3 cellular contexts compared by ENCODE assay signal in genomic region chr7:6106140-6106904, GRCh38.
TF ChIP-seq lines count a peak whose summit lies in the region.

No MANE protein-coding gene starts in this region.

TF ChIP-seq in GM23338, 12 proteins besides CTCF, POLR2A, EP300 and RAD21 (continued from another document):
- TF ChIP-seq REST (IDR thresholded peaks at IDR 0.05; ENCODE audit: unreplicated experiment) (no peak), NANOG (IDR thresholded peaks at IDR 0.05; ENCODE audit: borderline replicate concordance) (no peak), POLR2AphosphoS5 (IDR thresholded peaks at IDR 0.05; ENCODE audit: low read depth) (no peak), ZNF331 (CRISPR knock-in tag; IDR thresholded peaks at IDR 0.05; ENCODE audit: low read depth) (no peak), JUNB (IDR thresholded peaks at IDR 0.05; ENCODE audit: unreplicated experiment) (no peak), STAT1 (IDR thresholded peaks at IDR 0.05; ENCODE audit: unreplicated experiment) (no peak), EZH2 (IDR thresholded peaks at IDR 0.05; ENCODE audit: low read depth, unreplicated experiment) (no peak), ZNF114 (CRISPR knock-in tag; IDR thresholded peaks at IDR 0.05) (no peak), ETS1 (IDR thresholded peaks at IDR 0.05) (no peak), EZH2phosphoT487 (IDR thresholded peaks at IDR 0.05; ENCODE audit: unreplicated experiment) (no peak)

TF ChIP-seq in GM12878, 131 proteins besides CTCF, POLR2A, EP300 and RAD21 (continued from another document):
- TF ChIP-seq, protein P1, sequence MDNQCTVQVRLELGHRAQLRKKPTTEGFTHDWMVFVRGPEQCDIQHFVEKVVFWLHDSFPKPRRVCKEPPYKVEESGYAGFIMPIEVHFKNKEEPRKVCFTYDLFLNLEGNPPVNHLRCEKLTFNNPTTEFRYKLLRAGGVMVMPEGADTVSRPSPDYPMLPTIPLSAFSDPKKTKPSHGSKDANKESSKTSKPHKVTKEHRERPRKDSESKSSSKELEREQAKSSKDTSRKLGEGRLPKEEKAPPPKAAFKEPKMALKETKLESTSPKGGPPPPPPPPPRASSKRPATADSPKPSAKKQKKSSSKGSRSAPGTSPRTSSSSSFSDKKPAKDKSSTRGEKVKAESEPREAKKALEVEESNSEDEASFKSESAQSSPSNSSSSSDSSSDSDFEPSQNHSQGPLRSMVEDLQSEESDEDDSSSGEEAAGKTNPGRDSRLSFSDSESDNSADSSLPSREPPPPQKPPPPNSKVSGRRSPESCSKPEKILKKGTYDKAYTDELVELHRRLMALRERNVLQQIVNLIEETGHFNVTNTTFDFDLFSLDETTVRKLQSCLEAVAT (IDR thresholded peaks at IDR 0.05): no peak
- peak; percentile 85 for TF ChIP-seq ZNF384 (IDR thresholded peaks at IDR 0.05; ENCODE audit: borderline replicate concordance, low read depth, low read length)
- TF ChIP-seq SMC3 (IDR thresholded peaks at IDR 0.05; ENCODE audit: borderline replicate concordance, low read length): peak; percentile 34; the same call in 1 of the 2 replicates
- TF ChIP-seq POU2F2 (IDR thresholded peaks at IDR 0.05; ENCODE audit: borderline replicate concordance, low read depth, low read length): no peak

TF ChIP-seq in HepG2, 621 proteins besides CTCF, POLR2A, EP300 and RAD21 (continued from another document and continues in another):
- TF ChIP-seq, protein P2, sequence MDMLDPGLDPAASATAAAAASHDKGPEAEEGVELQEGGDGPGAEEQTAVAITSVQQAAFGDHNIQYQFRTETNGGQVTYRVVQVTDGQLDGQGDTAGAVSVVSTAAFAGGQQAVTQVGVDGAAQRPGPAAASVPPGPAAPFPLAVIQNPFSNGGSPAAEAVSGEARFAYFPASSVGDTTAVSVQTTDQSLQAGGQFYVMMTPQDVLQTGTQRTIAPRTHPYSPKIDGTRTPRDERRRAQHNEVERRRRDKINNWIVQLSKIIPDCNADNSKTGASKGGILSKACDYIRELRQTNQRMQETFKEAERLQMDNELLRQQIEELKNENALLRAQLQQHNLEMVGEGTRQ (IDR thresholded peaks at IDR 0.05; ENCODE audit: low read depth, low read length): no peak
- TF ChIP-seq, protein P2 (CRISPR knock-in tag; IDR thresholded peaks at IDR 0.05; ENCODE audit: borderline replicate concordance): no peak
- TF ChIP-seq XRCC5 (optimal IDR thresholded peaks at IDR 0.05; ENCODE audit: low read length) (peak; percentile 66), ZNF780A (CRISPR knock-in tag; IDR thresholded peaks at IDR 0.05) (no peak), NR2C2 (CRISPR knock-in tag; IDR thresholded peaks at IDR 0.05; ENCODE audit: borderline replicate concordance) (no peak; the same call in 1 of the 2 replicates), HMG20A (CRISPR knock-in tag; IDR thresholded peaks at IDR 0.05; ENCODE audit: borderline replicate concordance) (no peak), ZNF772 (CRISPR knock-in tag; IDR thresholded peaks at IDR 0.05) (no peak), HDAC6 (IDR thresholded peaks at IDR 0.05; ENCODE audit: low read depth, low read length) (no peak), RAD51 (IDR thresholded peaks at IDR 0.05; ENCODE audit: borderline replicate concordance) (no peak), IRF9 (CRISPR knock-in tag; IDR thresholded peaks at IDR 0.05; ENCODE audit: borderline replicate concordance) (no peak), ZNF644 (CRISPR knock-in tag; IDR thresholded peaks at IDR 0.05; ENCODE audit: low read depth) (no peak), ZNF20 (CRISPR knock-in tag; IDR thresholded peaks at IDR 0.05) (no peak), ASH2L (IDR thresholded peaks at IDR 0.05; ENCODE audit: insufficient read length, low read depth, low read length) (peak; percentile 21), NR2F2 (IDR thresholded peaks at IDR 0.05; ENCODE audit: borderline replicate concordance, low read depth) (no peak), LCORL (IDR thresholded peaks at IDR 0.05) (no peak), LCORL (CRISPR knock-in tag; IDR thresholded peaks at IDR 0.05) (no peak), ARID4A (CRISPR knock-in tag; IDR thresholded peaks at IDR 0.05; ENCODE audit: borderline replicate concordance) (no peak), ZNF713 (CRISPR knock-in tag; IDR thresholded peaks at IDR 0.05) (no peak), ATF4 (CRISPR knock-in tag; IDR thresholded peaks at IDR 0.05) (no peak; a peak in 1 of 4 replicates), ISX (CRISPR knock-in tag; conservative IDR thresholded peaks at IDR 0.05) (no peak), EHMT2 (IDR thresholded peaks at IDR 0.05; ENCODE audit: borderline replicate concordance, low read depth, low read length) (no peak), ZNF605 (CRISPR knock-in tag; IDR thresholded peaks at IDR 0.05) (no peak), FOXK1 (CRISPR knock-in tag; IDR thresholded peaks at IDR 0.05; ENCODE audit: borderline replicate concordance, low read depth) (no peak), ZNF674 (CRISPR knock-in tag; IDR thresholded peaks at IDR 0.05; ENCODE audit: low read depth) (no peak), ZFP90 (CRISPR knock-in tag; IDR thresholded peaks at IDR 0.05; ENCODE audit: borderline replicate concordance) (no peak; the same call in 1 of the 2 replicates), CENPBD1 (CRISPR knock-in tag; IDR thresholded peaks at IDR 0.05; ENCODE audit: borderline replicate concordance, low read depth) (no peak), RNF219 (CRISPR knock-in tag; IDR thresholded peaks at IDR 0.05) (0 out of 2 replicates have a peak, but pooled peaks have one; percentile 5), ZNF30 (CRISPR knock-in tag; IDR thresholded peaks at IDR 0.05) (no peak), ZNF431 (CRISPR knock-in tag; IDR thresholded peaks at IDR 0.05; ENCODE audit: borderline replicate concordance, low read depth) (no peak), MXD4 (CRISPR knock-in tag; IDR thresholded peaks at IDR 0.05) (no peak), SOX13 (IDR thresholded peaks at IDR 0.05) (no peak), SOX13 (CRISPR knock-in tag; conservative IDR thresholded peaks at IDR 0.05 in 1 of 2, IDR thresholded peaks at IDR 0.05 in 1 of 2) (no peak), ZNF24 (IDR thresholded peaks at IDR 0.05) (no peak), ZNF124 (CRISPR knock-in tag; IDR thresholded peaks at IDR 0.05) (peak; percentile 70), SIX4 (CRISPR knock-in tag; IDR thresholded peaks at IDR 0.05) (no peak), FOXJ3 (CRISPR knock-in tag; IDR thresholded peaks at IDR 0.05; ENCODE audit: borderline replicate concordance) (no peak), NFKB2 (CRISPR knock-in tag; IDR thresholded peaks at IDR 0.05; ENCODE audit: borderline replicate concordance) (no peak)
- TF ChIP-seq, protein P3, sequence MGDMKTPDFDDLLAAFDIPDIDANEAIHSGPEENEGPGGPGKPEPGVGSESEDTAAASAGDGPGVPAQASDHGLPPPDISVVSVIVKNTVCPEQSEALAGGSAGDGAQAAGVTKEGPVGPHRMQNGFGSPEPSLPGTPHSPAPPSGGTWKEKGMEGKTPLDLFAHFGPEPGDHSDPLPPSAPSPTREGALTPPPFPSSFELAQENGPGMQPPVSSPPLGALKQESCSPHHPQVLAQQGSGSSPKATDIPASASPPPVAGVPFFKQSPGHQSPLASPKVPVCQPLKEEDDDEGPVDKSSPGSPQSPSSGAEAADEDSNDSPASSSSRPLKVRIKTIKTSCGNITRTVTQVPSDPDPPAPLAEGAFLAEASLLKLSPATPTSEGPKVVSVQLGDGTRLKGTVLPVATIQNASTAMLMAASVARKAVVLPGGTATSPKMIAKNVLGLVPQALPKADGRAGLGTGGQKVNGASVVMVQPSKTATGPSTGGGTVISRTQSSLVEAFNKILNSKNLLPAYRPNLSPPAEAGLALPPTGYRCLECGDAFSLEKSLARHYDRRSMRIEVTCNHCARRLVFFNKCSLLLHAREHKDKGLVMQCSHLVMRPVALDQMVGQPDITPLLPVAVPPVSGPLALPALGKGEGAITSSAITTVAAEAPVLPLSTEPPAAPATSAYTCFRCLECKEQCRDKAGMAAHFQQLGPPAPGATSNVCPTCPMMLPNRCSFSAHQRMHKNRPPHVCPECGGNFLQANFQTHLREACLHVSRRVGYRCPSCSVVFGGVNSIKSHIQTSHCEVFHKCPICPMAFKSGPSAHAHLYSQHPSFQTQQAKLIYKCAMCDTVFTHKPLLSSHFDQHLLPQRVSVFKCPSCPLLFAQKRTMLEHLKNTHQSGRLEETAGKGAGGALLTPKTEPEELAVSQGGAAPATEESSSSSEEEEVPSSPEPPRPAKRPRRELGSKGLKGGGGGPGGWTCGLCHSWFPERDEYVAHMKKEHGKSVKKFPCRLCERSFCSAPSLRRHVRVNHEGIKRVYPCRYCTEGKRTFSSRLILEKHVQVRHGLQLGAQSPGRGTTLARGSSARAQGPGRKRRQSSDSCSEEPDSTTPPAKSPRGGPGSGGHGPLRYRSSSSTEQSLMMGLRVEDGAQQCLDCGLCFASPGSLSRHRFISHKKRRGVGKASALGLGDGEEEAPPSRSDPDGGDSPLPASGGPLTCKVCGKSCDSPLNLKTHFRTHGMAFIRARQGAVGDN (CRISPR knock-in tag; IDR thresholded peaks at IDR 0.05): no peak
- TF ChIP-seq, protein P4, sequence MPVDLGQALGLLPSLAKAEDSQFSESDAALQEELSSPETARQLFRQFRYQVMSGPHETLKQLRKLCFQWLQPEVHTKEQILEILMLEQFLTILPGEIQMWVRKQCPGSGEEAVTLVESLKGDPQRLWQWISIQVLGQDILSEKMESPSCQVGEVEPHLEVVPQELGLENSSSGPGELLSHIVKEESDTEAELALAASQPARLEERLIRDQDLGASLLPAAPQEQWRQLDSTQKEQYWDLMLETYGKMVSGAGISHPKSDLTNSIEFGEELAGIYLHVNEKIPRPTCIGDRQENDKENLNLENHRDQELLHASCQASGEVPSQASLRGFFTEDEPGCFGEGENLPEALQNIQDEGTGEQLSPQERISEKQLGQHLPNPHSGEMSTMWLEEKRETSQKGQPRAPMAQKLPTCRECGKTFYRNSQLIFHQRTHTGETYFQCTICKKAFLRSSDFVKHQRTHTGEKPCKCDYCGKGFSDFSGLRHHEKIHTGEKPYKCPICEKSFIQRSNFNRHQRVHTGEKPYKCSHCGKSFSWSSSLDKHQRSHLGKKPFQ (CRISPR knock-in tag; IDR thresholded peaks at IDR 0.05; ENCODE audit: insufficient replicate concordance): peak; percentile 65
